In the genomic region with DNA sequence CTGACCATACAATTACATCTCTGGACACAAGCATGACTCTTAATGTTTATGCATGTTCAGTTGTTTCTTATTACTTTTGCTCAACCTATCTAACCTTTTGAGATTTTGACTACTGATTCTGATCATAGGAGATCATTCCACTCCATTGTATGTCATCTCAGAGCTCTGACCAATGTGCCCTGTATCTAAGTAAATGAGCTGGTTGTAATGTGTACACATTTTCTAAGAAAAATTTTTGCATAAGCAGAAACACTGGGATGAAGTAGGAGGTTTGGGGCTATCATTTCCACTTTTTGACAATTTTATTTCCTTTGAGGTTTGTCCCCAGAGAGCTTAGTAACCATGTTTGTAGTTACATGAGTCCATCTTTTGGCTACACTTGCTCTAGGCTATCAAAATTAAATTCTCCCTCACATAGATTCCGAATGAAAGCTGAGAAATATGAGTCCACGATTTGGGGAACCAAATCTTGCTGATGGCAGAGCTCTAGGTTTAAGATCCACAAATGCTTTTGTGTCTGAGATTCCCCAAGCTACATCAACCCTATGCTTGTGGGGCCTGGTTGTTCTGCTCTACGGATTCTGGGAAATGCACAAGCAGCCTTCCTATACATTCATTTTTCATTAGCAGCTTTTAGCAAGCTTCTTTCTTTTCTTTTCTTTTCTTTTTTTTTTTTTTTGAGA, we compare ENCODE assay signal across 35 cellular contexts. TPM values are rescaled to one million over a fixed set of nuclear protein-coding genes. Genes with fewer than 3 reads are reported as not detected.
DNase-seq lines count a peak whose midpoint lies in the region; ATAC-seq, FAIRE-seq and TF ChIP-seq lines count a peak whose summit lies in the region.
"Had no signal": no experiment of that assay in that cellular context is flagged by ENCODE, and none has a peak within 500 bp of the region (broad histone marks: within the 10 kb centered on the region; RNA-seq: fewer than 3 reads in every experiment).

No MANE protein-coding gene starts in this region.

- peaks cover 16% of the 10 kb centered on the region for H3K36me3 Mint-ChIP-seq in activated CD8-positive, alpha-beta T cell treated with anti-CD3 and anti-CD28 coated beads, Interleukin-2, amount 10 ng/mL, durations not matched to agents 7 days and 5 days (ENCODE audit: low read depth)
- no peaks in the 10 kb centered on the region for H3K36me3 Mint-ChIP-seq in naive thymus-derived CD8-positive, alpha-beta T cell
- H3K36me3 Mint-ChIP-seq: CD4-positive, CD25-positive, alpha-beta regulatory T cell; stimulated activated memory B cell treated with anti-CD40 and anti-IgM and Interleukin-4, amounts not matched to agents 10 μg/mL and 1 μg/mL and 100 μg/mL, for 72 hours had no signal

- H3K36me3 ChIP-seq in BLaER1 treated with 17β-estradiol and CSF1 and Interleukin-3, amounts not matched to agents 10 nM and 100 nM, result no peaks in the 10 kb centered on the region
- H3K36me3 ChIP-seq: left ventricle myocardium inferior, ovary, thoracic aorta, uterus had no signal

- peaks cover 0 to 31% (median 8%) of the 10 kb centered on the region in 11 experiments; a peak in 11 of 22 replicates for H3K9me3 ChIP-seq in BLaER1 treated with 17β-estradiol and CSF1 and Interleukin-3, amounts not matched to agents 10 nM and 100 nM (replicated peaks in 1 of 11)
- H3K9me3 ChIP-seq: ovary, thoracic aorta, uterus had no signal

- no peaks in the 10 kb centered on the region for H4K20me1 ChIP-seq in BLaER1 treated with 17β-estradiol and CSF1 and Interleukin-3, amounts not matched to agents 10 nM and 100 nM

- ATAC-seq in activated CD8-positive, alpha-beta T cell treated with anti-CD3 and anti-CD28 coated beads, Interleukin-2, amount 10 ng/mL, durations not matched to agents 7 days and 5 days, result no peak
- ATAC-seq in naive thymus-derived CD8-positive, alpha-beta T cell, result no peak
- no peak for ATAC-seq in HG03354 (IDR thresholded peaks at IDR 0.05; ENCODE audit: poor library complexity, severe bottlenecking, unreplicated experiment)
- ATAC-seq in GM19035 (IDR thresholded peaks at IDR 0.05; ENCODE audit: unreplicated experiment), result no peak
- ATAC-seq: HepG2, Panc1, right cardiac atrium, WTC11 had no signal

- TF ChIP-seq POLR2A in GM12891 (IDR thresholded peaks at IDR 0.05; ENCODE audit: low read depth, low read length), result no peak

- H3K4me3 Mint-ChIP-seq in activated CD8-positive, alpha-beta T cell treated with anti-CD3 and anti-CD28 coated beads, Interleukin-2, amount 10 ng/mL, durations not matched to agents 7 days and 5 days, result peak overlapping the region; percentile 55
- H3K4me3 Mint-ChIP-seq in naive thymus-derived CD8-positive, alpha-beta T cell, result no peak overlapping the region
- H3K4me3 Mint-ChIP-seq: CD4-positive, CD25-positive, alpha-beta regulatory T cell; stimulated activated memory B cell treated with anti-CD40 and anti-IgM and Interleukin-4, amounts not matched to agents 10 μg/mL and 1 μg/mL and 100 μg/mL, for 72 hours; WTC11 had no signal

- H3K27me3 Mint-ChIP-seq in activated CD8-positive, alpha-beta T cell treated with anti-CD3 and anti-CD28 coated beads, Interleukin-2, amount 10 ng/mL, durations not matched to agents 7 days and 5 days (ENCODE audit: low read depth), result peaks cover 30% of the 10 kb centered on the region
- peaks cover 0 to 7% (median 0%) of the 10 kb centered on the region in 5 donors for H3K27me3 Mint-ChIP-seq in naive thymus-derived CD8-positive, alpha-beta T cell

- no peaks in the 10 kb centered on the region for H3K27me3 ChIP-seq in BLaER1 treated with 17β-estradiol and CSF1 and Interleukin-3, amounts not matched to agents 10 nM and 100 nM
- H3K27me3 ChIP-seq: ovary, uterus had no signal

- H3K27ac Mint-ChIP-seq in activated CD8-positive, alpha-beta T cell treated with anti-CD3 and anti-CD28 coated beads, Interleukin-2, amount 10 ng/mL, durations not matched to agents 7 days and 5 days, result peak overlapping the region; percentile 79
- H3K27ac Mint-ChIP-seq in naive thymus-derived CD8-positive, alpha-beta T cell, result peak overlapping the region in 7 of 10 donors; percentile 3 to 89 (median 43)
- H3K27ac Mint-ChIP-seq: stimulated activated memory B cell treated with anti-CD40 and anti-IgM and Interleukin-4, amounts not matched to agents 10 μg/mL and 1 μg/mL and 100 μg/mL, for 72 hours; WTC11 had no signal

- peaks cover 7% of the 10 kb centered on the region for H3K9me3 Mint-ChIP-seq in activated CD8-positive, alpha-beta T cell treated with anti-CD3 and anti-CD28 coated beads, Interleukin-2, amount 10 ng/mL, durations not matched to agents 7 days and 5 days (ENCODE audit: insufficient read depth)
- H3K9me3 Mint-ChIP-seq in naive thymus-derived CD8-positive, alpha-beta T cell, result no peaks in the 10 kb centered on the region
- H3K9me3 Mint-ChIP-seq: CD4-positive, CD25-positive, alpha-beta regulatory T cell had no signal

- H3K4me1 ChIP-seq in BLaER1 treated with 17β-estradiol and CSF1 and Interleukin-3, amounts not matched to agents 10 nM and 100 nM, result peaks cover 39 to 71% (median 47%) of the 10 kb centered on the region in 10 experiments
- H3K4me1 ChIP-seq: left ventricle myocardium inferior, uterus had no signal

- peak overlapping the region; percentile 63 to 96 (median 86) for H3K4me2 ChIP-seq in BLaER1 treated with 17β-estradiol and CSF1 and Interleukin-3, amounts not matched to agents 10 nM and 100 nM

- H3K4me3 ChIP-seq in BLaER1 treated with 17β-estradiol and CSF1 and Interleukin-3, amounts not matched to agents 10 nM and 100 nM, result no peak overlapping the region; a peak in 2 of 20 replicates
- H3K4me3 ChIP-seq: GM23248, left ventricle myocardium inferior, ovary, thoracic aorta, uterus had no signal

- peak overlapping the region; percentile 46 to 92 (median 60); a peak in 18 of 22 replicates for H3K9ac ChIP-seq in BLaER1 treated with 17β-estradiol and CSF1 and Interleukin-3, amounts not matched to agents 10 nM and 100 nM
- H3K9ac ChIP-seq: GM23248 had no signal

- no peak for DNase-seq in GM12891 (ENCODE audit: insufficient read length, low spot score)
- no peak for DNase-seq in activated CD8-positive, alpha-beta T cell treated with anti-CD3 and anti-CD28 coated beads, Interleukin-2, amount 10 ng/mL, durations not matched to agents 7 days and 5 days
- no peak for DNase-seq in naive thymus-derived CD8-positive, alpha-beta T cell
- no peak for DNase-seq in stimulated activated naive CD4-positive, alpha-beta T cell treated with Interleukin-2 at 50 U/mL for 16 hours (lab: John Stamatoyannopoulos, UW)
- no peak for DNase-seq in GM03348 (ENCODE audit: low spot score)
- DNase-seq: activated CD4-positive, alpha-beta T cell treated with anti-CD3 and anti-CD28 coated beads, Interleukin-2, amount 50 U/mL, for 1 hour; activated gamma-delta T cell; amygdala; CD4-positive, CD25-positive, alpha-beta regulatory T cell; effector CD4-positive, alpha-beta T cell; GM23248; Kasumi-1; left ventricle myocardium inferior; NCI-H1092; NCI-H1694 treated with DMSO at 0.1 percent for 48 hours; NCI-H2171 treated with DMSO at 0.1 percent for 48 hours; NCI-H524; ovary; right cardiac atrium; SIG-M5; stimulated activated CD4-positive, alpha-beta T cell treated with anti-CD3 and anti-CD28 coated beads, Interleukin-4, amount 100 ng/mL, for 24 hours; uterus had no signal

- CTCF ChIA-PET in activated CD8-positive, alpha-beta T cell treated with anti-CD3 and anti-CD28 coated beads, Interleukin-2, amount 10 ng/mL, durations not matched to agents 7 days and 5 days (lab: Charles Lee), result interaction anchor here (1.0 to 3.1 kb wide), 6 partner anchors 10 to 102 kb away, joined by 3 to 14 read pairs (median 4); no protein-coding TSS in a partner anchor

- H3K27ac ChIP-seq in BLaER1 treated with 17β-estradiol and CSF1 and Interleukin-3, amounts not matched to agents 10 nM and 100 nM, result peak overlapping the region; percentile 72 to 98 (median 85)
- H3K27ac ChIP-seq: epithelial cell of prostate, GM23248, left ventricle myocardium inferior, ovary, thoracic aorta, uterus had no signal

- peak; percentile 48 for FAIRE-seq in GM12891 (lab: Jason Lieb, UNC)
- FAIRE-seq: D721Med, HepG2, islet of Langerhans had no signal

- POLR2A ChIA-PET in activated CD8-positive, alpha-beta T cell treated with anti-CD3 and anti-CD28 coated beads, Interleukin-2, amount 10 ng/mL, durations not matched to agents 7 days and 5 days (lab: Charles Lee), result no interaction called here
- POLR2A ChIA-PET in naive thymus-derived CD8-positive, alpha-beta T cell (lab: Charles Lee), result no interaction called here

- H3K4me1 Mint-ChIP-seq in activated CD8-positive, alpha-beta T cell treated with anti-CD3 and anti-CD28 coated beads, Interleukin-2, amount 10 ng/mL, durations not matched to agents 7 days and 5 days (ENCODE audit: low read depth), result peaks cover 42% of the 10 kb centered on the region
- peaks cover 5 to 25% (median 19%) of the 10 kb centered on the region in 4 donors for H3K4me1 Mint-ChIP-seq in naive thymus-derived CD8-positive, alpha-beta T cell

TF ChIP-seq in GM12891, 5 proteins besides CTCF, POLR2A, EP300 and RAD21:
- no peak for TF ChIP-seq SPI1 (IDR thresholded peaks at IDR 0.05; ENCODE audit: low read depth, low read length)
- no peak for TF ChIP-seq PAX5 (IDR thresholded peaks at IDR 0.05; ENCODE audit: insufficient read depth, low read length, severe bottlenecking)
- no peak for TF ChIP-seq POLR2AphosphoS5 (IDR thresholded peaks at IDR 0.05; ENCODE audit: low read depth, low read length)
- TF ChIP-seq TAF1 (IDR thresholded peaks at IDR 0.05; ENCODE audit: low read depth, low read length), result no peak
- TF ChIP-seq POU2F2 (IDR thresholded peaks at IDR 0.05; ENCODE audit: low read depth, low read length), result no peak

RNA-seq across cellular contexts. Expression of a gene that starts 21.3 kb away (rescaled TPM):
- not detected for polyA plus RNA-seq in GM12891 (2012; ENCODE audit: low read depth, missing spikeins)
- total RNA-seq in activated CD8-positive, alpha-beta T cell treated with anti-CD3 and anti-CD28 coated beads, Interleukin-2, amount 10 ng/mL, durations not matched to agents 7 days and 5 days, result not detected
- total RNA-seq in naive thymus-derived CD8-positive, alpha-beta T cell, result not detected
- not detected for polyA plus RNA-seq in naive thymus-derived CD8-positive, alpha-beta T cell
- total RNA-seq: CD4-positive, CD25-positive, alpha-beta regulatory T cell; glomerular endothelial cell; GM23248; HepG2; left ventricle myocardium inferior had no signal
- polyA plus RNA-seq: AG04450; CD4-positive, CD25-positive, alpha-beta regulatory T cell; GM23248; HepG2; right cardiac atrium had no signal

RNA-seq across cellular contexts. Expression of a gene that starts 36.2 kb away (rescaled TPM):
- polyA plus RNA-seq in GM12891 (2012; ENCODE audit: low read depth, missing spikeins), result not detected
- total RNA-seq in activated CD8-positive, alpha-beta T cell treated with anti-CD3 and anti-CD28 coated beads, Interleukin-2, amount 10 ng/mL, durations not matched to agents 7 days and 5 days, result not detected
- total RNA-seq in naive thymus-derived CD8-positive, alpha-beta T cell, result not detected
- not detected for polyA plus RNA-seq in naive thymus-derived CD8-positive, alpha-beta T cell
- total RNA-seq: CD4-positive, CD25-positive, alpha-beta regulatory T cell; glomerular endothelial cell; GM23248; HepG2; left ventricle myocardium inferior; right cardiac atrium; thoracic aorta; uterus had no signal
- polyA plus RNA-seq: AG04450; CD4-positive, CD25-positive, alpha-beta regulatory T cell; GM23248; HepG2; ovary; right cardiac atrium had no signal

RNA-seq across cellular contexts. Expression of a gene that starts 48.7 kb away (rescaled TPM):
- polyA plus RNA-seq in GM12891 (2012; ENCODE audit: low read depth, missing spikeins), result not detected
- not detected for total RNA-seq in activated CD8-positive, alpha-beta T cell treated with anti-CD3 and anti-CD28 coated beads, Interleukin-2, amount 10 ng/mL, durations not matched to agents 7 days and 5 days
- not detected for total RNA-seq in naive thymus-derived CD8-positive, alpha-beta T cell
- under 1 TPM in 1 of 3 donors, not detected in 2; 0.30 TPM for polyA plus RNA-seq in naive thymus-derived CD8-positive, alpha-beta T cell
- total RNA-seq: CD4-positive, CD25-positive, alpha-beta regulatory T cell; GM23248; HepG2; WTC11 had no signal
- polyA plus RNA-seq: AG04450, GM23248, HepG2 had no signal
